ENCODE assay signal across 23 cellular contexts in the genomic region with DNA sequence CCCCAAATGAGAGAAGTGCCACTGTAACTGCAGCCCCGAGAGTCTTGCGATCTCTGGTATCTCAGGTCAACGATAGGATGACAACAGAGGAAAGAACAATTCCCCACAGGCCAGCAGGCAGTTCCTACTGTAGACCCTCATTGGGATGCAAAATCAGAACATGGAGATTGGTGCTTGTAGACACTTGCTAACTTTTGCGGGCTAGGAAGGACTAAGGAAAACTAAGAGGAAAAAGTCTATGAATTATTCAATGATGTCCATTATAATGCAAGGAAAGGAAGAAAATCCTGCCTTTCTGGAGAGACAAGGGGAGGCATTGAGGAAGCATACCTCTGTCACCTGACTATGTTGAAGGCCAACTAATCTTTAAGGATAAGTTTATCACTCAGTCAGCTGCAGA.
"Had no signal": no experiment of that assay in that cellular context is flagged by ENCODE, and none has a peak within 500 bp of the region (broad histone marks: within the 10 kb centered on the region; RNA-seq: fewer than 3 reads in every experiment).

No MANE protein-coding gene starts in this region.

- ATAC-seq: K562, Panc1, PC-3 had no signal

- H3K9me3 ChIP-seq: SK-N-SH had no signal

- H3K4me3 ChIP-seq: K562 had no signal

- H3K4me3 Mint-ChIP-seq: IgD-negative memory B cell had no signal

- H3K9ac ChIP-seq: KMS-11, SK-N-SH had no signal

- FAIRE-seq: K562 had no signal

- DNase-seq: Kasumi-1; MM.1S; NCI-H1092 treated with DMSO at 0.1 percent for 48 hours; NCI-H1436; NCI-H187; NCI-H2029; NCI-H2081 treated with DMSO at 0.1 percent for 48 hours; NCI-H2171; NCI-H226; NCI-H446; NCI-H510A; NCI-H524 treated with DMSO at 0.1 percent for 48 hours; NCI-H69; NCI-H774; NK-92 treated with Interleukin-12 subunit alpha and Interleukin-12 subunit beta, amount 100 ng/mL, for 24 hours; PC-3; SHP77; SK-N-SH had no signal

- H3K4me1 Mint-ChIP-seq: IgD-negative memory B cell had no signal

- H3K27ac ChIP-seq: KMS-11, RWPE1 had no signal

- H3K4me2 ChIP-seq: KMS-11, SK-N-SH had no signal

- H3K27ac Mint-ChIP-seq: IgD-negative memory B cell had no signal

- H3K36me3 Mint-ChIP-seq: IgD-negative memory B cell had no signal
